ENCODE assay signal across 8 cellular contexts in the genomic region with DNA sequence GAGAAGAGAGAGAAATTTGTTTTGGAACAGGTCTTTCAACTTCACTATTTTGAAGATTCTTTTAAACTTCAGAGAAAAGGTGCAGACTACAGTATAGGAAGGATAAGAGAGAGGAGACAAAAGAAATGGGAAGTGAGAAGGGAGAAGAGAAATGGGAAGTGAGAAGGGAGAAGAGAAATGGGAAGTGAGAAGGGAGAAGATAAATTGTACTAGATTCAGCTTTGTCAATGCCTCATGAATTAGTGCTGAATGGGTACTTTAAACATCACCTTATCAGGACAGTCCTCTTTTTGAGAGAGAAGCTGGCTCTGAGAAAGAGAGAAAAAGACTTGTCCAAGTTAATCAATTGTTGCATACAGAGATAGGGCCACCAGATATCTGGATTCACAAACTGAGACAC. TPM values are rescaled to one million over a fixed set of nuclear protein-coding genes. Genes with fewer than 3 reads are reported as not detected.
DNase-seq lines count a peak whose midpoint lies in the region; ATAC-seq and TF ChIP-seq lines count a peak whose summit lies in the region.

No MANE protein-coding gene starts in this region.

- H3K4ac ChIP-seq in IMR-90 (ENCODE audit: low read depth, low read length) = peak overlapping the region; percentile 69

- peak overlapping the region in 1 of 2 experiments; percentile 37; a peak in 1 of 4 replicates for H4K8ac ChIP-seq in IMR-90 (ENCODE audit: low read depth in 2 of 2, low read length in 2 of 2)

- H3K4me3 Mint-ChIP-seq in endodermal cell (peak overlapping the region; percentile 93), progenitor cell of endocrine pancreas (ENCODE audit: low read depth) (peak overlapping the region; percentile 72)

- peak overlapping the region; percentile 62; the same call in 1 of the 2 replicates for H3K9ac ChIP-seq in IMR-90 (ENCODE audit: low read depth, low read length)
- peak overlapping the region; percentile 92 for H3K9ac ChIP-seq in endodermal cell (ENCODE audit: extremely low read depth, low read length, poor library complexity, severe bottlenecking)

- H3K27ac ChIP-seq in IMR-90 (ENCODE audit: insufficient read depth, low read length) (peak overlapping the region; percentile 41), endodermal cell (ENCODE audit: low read depth, low read length) (no peak overlapping the region)

- peak overlapping the region; percentile 81 for H3K14ac ChIP-seq in IMR-90 (replicated peaks; ENCODE audit: low read depth, low read length)

- peaks cover 11% of the 10 kb centered on the region for H3K9me1 ChIP-seq in IMR-90 (ENCODE audit: insufficient read depth, low read length)

- peak overlapping the region; percentile 87 for H3K27ac Mint-ChIP-seq in endodermal cell
- H3K27ac Mint-ChIP-seq in progenitor cell of endocrine pancreas = peak overlapping the region; percentile 82

- H3K4me2 ChIP-seq in IMR-90 (ENCODE audit: low read depth, low read length) = peak overlapping the region; percentile 98

- no peak for DNase-seq in IMR-90
- no peak for DNase-seq in endodermal cell
- no peak for DNase-seq in progenitor cell of endocrine pancreas (ENCODE audit: low spot score, unreplicated experiment)
- DNase-seq in GM13977 (ENCODE audit: low spot score) = no peak
- DNase-seq in dermis blood vessel endothelial cell = no peak

- H3K36me3 Mint-ChIP-seq in endodermal cell (ENCODE audit: low read depth) (peaks cover 24% of the 10 kb centered on the region), progenitor cell of endocrine pancreas (ENCODE audit: insufficient read depth) (no peaks in the 10 kb centered on the region)

- H2BK5ac ChIP-seq in IMR-90 (ENCODE audit: low read depth, low read length, poor library complexity, severe bottlenecking) = peak overlapping the region; percentile 83

- H3K4me1 Mint-ChIP-seq in endodermal cell = peaks cover 53% of the 10 kb centered on the region
- H3K4me1 Mint-ChIP-seq in progenitor cell of endocrine pancreas (ENCODE audit: low read depth) = peaks cover 18% of the 10 kb centered on the region

- peaks cover 8 to 51% of the 10 kb centered on the region in 2 experiments; a peak in 3 of 4 replicates for H3K79me1 ChIP-seq in IMR-90 (ENCODE audit: low read depth in 1 of 2, low read length in 2 of 2)

- H3K4me3 ChIP-seq in IMR-90 (ENCODE audit: insufficient read depth, low read depth, low read length) = peak overlapping the region; percentile 86
- H3K4me3 ChIP-seq in endodermal cell (ENCODE audit: low read length) = peak overlapping the region; percentile 89

- BruUV-seq in IMR-90 (replicated peaks; lab: Mats Ljungman, UMichigan) = TSS peak; percentile 49

- peak overlapping the region; percentile 53; the same call in 1 of the 2 replicates for H4K5ac ChIP-seq in IMR-90 (ENCODE audit: low read depth, low read length)

- CTCF ChIA-PET in IMR-90 (lab: Yijun Ruan, JAX) = interaction anchor here (1.1 to 1.6 kb wide), 2 partner anchors 9 to 158 kb away, joined by 4 to 6 read pairs; no protein-coding TSS in a partner anchor

- no peak for TF ChIP-seq CTCF in IMR-90 (conservative IDR thresholded peaks at IDR 0.05; ENCODE audit: low read depth, low read length)
- no peak for TF ChIP-seq CTCF in endodermal cell (conservative IDR thresholded peaks at IDR 0.05)
- no peak for TF ChIP-seq CTCF in progenitor cell of endocrine pancreas (IDR thresholded peaks at IDR 0.05; ENCODE audit: unreplicated experiment)
- TF ChIP-seq CTCF in GM13977 (IDR thresholded peaks at IDR 0.05; ENCODE audit: extremely low read depth, insufficient read depth, missing control alignments) = no peak

- peak overlapping the region; percentile 65 for H2BK120ac ChIP-seq in IMR-90 (ENCODE audit: low read depth, low read length)

- peaks cover 15% of the 10 kb centered on the region for H3K4me1 ChIP-seq in IMR-90 (ENCODE audit: control insufficient read depth, insufficient read depth, low read length)
- no peaks in the 10 kb centered on the region for H3K4me1 ChIP-seq in endodermal cell (ENCODE audit: control insufficient read depth, insufficient read depth, low read length)

- peak overlapping the region; percentile 21 for H2AK9ac ChIP-seq in IMR-90 (replicated peaks; ENCODE audit: low read depth, low read length, poor library complexity)

- ATAC-seq in GM21515 (IDR thresholded peaks at IDR 0.05; ENCODE audit: unreplicated experiment) = peak; percentile 33
- no peak for ATAC-seq in IMR-90 (ENCODE audit: low read depth)
- no peak for ATAC-seq in GM21717 (IDR thresholded peaks at IDR 0.05; ENCODE audit: unreplicated experiment)
- no peak for ATAC-seq in GM21423 (IDR thresholded peaks at IDR 0.05; ENCODE audit: unreplicated experiment)

- in situ Hi-C loops in IMR-90 (cut with MboI; ENCODE audit: low sequenced_read_pairs) (no loop called here), GM13977 (cut with MboI; ENCODE audit: low pct_unique_long_range_greater_than_20kb, low sequenced_read_pairs, unreplicated experiment) (no loop called here)

- no peak for TF ChIP-seq POLR2A in IMR-90 (IDR thresholded peaks at IDR 0.05; ENCODE audit: low read depth, low read length)

- peak overlapping the region; percentile 80; the same call in 1 of the 2 replicates for H3K18ac ChIP-seq in IMR-90 (ENCODE audit: low read depth, low read length)

- H3K56ac ChIP-seq in IMR-90 (ENCODE audit: extremely low read depth, insufficient read depth, low read length) = peak overlapping the region; percentile 29; the same call in 1 of the 2 replicates

- no peaks in the 10 kb centered on the region for H3K36me3 ChIP-seq in IMR-90 (ENCODE audit: control insufficient read depth, insufficient read depth, low read length)
- H3K36me3 ChIP-seq in endodermal cell (ENCODE audit: control insufficient read depth, insufficient read depth, low read length) = peaks cover 43% of the 10 kb centered on the region

- no peaks in the 10 kb centered on the region for H3K27me3 ChIP-seq in IMR-90 (ENCODE audit: control insufficient read depth, insufficient read depth, low read length)
- no peaks in the 10 kb centered on the region for H3K27me3 ChIP-seq in endodermal cell (ENCODE audit: control insufficient read depth, insufficient read depth, low read length, poor library complexity, severe bottlenecking)

- peak overlapping the region; percentile 2; the same call in 1 of the 2 replicates for H4K91ac ChIP-seq in IMR-90 (ENCODE audit: insufficient read depth, low read depth, low read length)

- H2BK20ac ChIP-seq in IMR-90 (ENCODE audit: low read depth, low read length) = 0 out of 2 replicates have a peak overlapping the region, but pooled peaks have one; percentile 3

- H3K9me3 Mint-ChIP-seq in endodermal cell (no peaks in the 10 kb centered on the region), progenitor cell of endocrine pancreas (ENCODE audit: low read depth) (no peaks in the 10 kb centered on the region)

- no peak overlapping the region for H2AFZ ChIP-seq in IMR-90 (replicated peaks; ENCODE audit: low read length, poor library complexity)

- H3K9me3 ChIP-seq in IMR-90 (ENCODE audit: control insufficient read depth, insufficient read depth, low read length) (no peaks in the 10 kb centered on the region), endodermal cell (ENCODE audit: control insufficient read depth, low read length) (no peaks in the 10 kb centered on the region)

- no peak overlapping the region for H2AK5ac ChIP-seq in IMR-90 (ENCODE audit: low read depth, low read length)

- intact Hi-C loops in IMR-90 (cut with micrococcal nuclease) = loop anchor here (1.0 to 5.0 kb wide), 6 partner anchors 43 to 303 kb away; no protein-coding TSS in a partner anchor

- peaks cover 13% of the 10 kb centered on the region for H3K27me3 Mint-ChIP-seq in endodermal cell (ENCODE audit: insufficient read depth)
- peaks cover 40% of the 10 kb centered on the region for H3K27me3 Mint-ChIP-seq in progenitor cell of endocrine pancreas

- H3K23ac ChIP-seq in IMR-90 (ENCODE audit: low read depth, low read length) = peak overlapping the region; percentile 90

- H2BK15ac ChIP-seq in IMR-90 (ENCODE audit: low read depth, low read length) = no peak overlapping the region; the same call in 2 of the 3 replicates

- no peak for TF ChIP-seq RAD21 in IMR-90 (IDR thresholded peaks at IDR 0.05; ENCODE audit: low read length)

- peaks cover 16% of the 10 kb centered on the region; the same call in 1 of the 2 replicates for H4K20me1 ChIP-seq in IMR-90 (ENCODE audit: insufficient read depth, low read length)

- dilution Hi-C loops in IMR-90 (cut with HindIII; ENCODE audit: low sequenced_read_pairs, unreplicated experiment) = no loop called here

- POLR2A ChIA-PET in IMR-90 (lab: Charles Lee; ENCODE audit: unreplicated experiment) = no interaction called here

TF ChIP-seq in IMR-90, 13 proteins besides CTCF, POLR2A, EP300 and RAD21 (continues in another document):
- TF ChIP-seq MXI1 (IDR thresholded peaks at IDR 0.05; ENCODE audit: borderline replicate concordance, low read depth, low read length) = no peak
- no peak for TF ChIP-seq BHLHE40 (IDR thresholded peaks at IDR 0.05; ENCODE audit: low read depth, low read length)
- no peak for TF ChIP-seq MAZ (IDR thresholded peaks at IDR 0.05; ENCODE audit: borderline replicate concordance, low read depth, low read length)
- TF ChIP-seq CHD1 (IDR thresholded peaks at IDR 0.05; ENCODE audit: low read depth, low read length) = no peak
- TF ChIP-seq RCOR1 (IDR thresholded peaks at IDR 0.05; ENCODE audit: insufficient replicate concordance, low read length) = no peak
- no peak for TF ChIP-seq RFX5 (IDR thresholded peaks at IDR 0.05; ENCODE audit: low read depth, low read length)
- TF ChIP-seq, protein P1, sequence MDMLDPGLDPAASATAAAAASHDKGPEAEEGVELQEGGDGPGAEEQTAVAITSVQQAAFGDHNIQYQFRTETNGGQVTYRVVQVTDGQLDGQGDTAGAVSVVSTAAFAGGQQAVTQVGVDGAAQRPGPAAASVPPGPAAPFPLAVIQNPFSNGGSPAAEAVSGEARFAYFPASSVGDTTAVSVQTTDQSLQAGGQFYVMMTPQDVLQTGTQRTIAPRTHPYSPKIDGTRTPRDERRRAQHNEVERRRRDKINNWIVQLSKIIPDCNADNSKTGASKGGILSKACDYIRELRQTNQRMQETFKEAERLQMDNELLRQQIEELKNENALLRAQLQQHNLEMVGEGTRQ (IDR thresholded peaks at IDR 0.05; ENCODE audit: low read depth, low read length) = no peak
- TF ChIP-seq SMC3 (IDR thresholded peaks at IDR 0.05; ENCODE audit: low read depth, low read length) = no peak
- no peak for TF ChIP-seq CEBPB (IDR thresholded peaks at IDR 0.05; ENCODE audit: low read depth, low read length)
- no peak for TF ChIP-seq MAFK (IDR thresholded peaks at IDR 0.05; ENCODE audit: low read depth, low read length)
- TF ChIP-seq FOS (IDR thresholded peaks at IDR 0.05; ENCODE audit: low read depth, low read length) = no peak

RNA-seq across cellular contexts. Expression of a gene that starts 1.0 kb away (rescaled TPM):
- total RNA-seq in IMR-90 (2012; rRNA removed) (54.7 and 74.4 TPM in 2 replicates), endodermal cell (100 to 1,000 TPM; 285 to 322 TPM), progenitor cell of endocrine pancreas (5.2 and 5.3 TPM in 2 replicates), dermis blood vessel endothelial cell (13.1 and 18.5 TPM in 2 replicates)
- polyA plus RNA-seq in IMR-90 (2012; rRNA removed) = 54.9 and 64.3 TPM in 2 replicates
- polyA plus RNA-seq in IMR-90 (2012; cell fraction: cytosol; rRNA removed) = 23.4 and 32.0 TPM in 2 replicates
- polyA plus RNA-seq in IMR-90 (2012; cell fraction: nucleus; rRNA removed; ENCODE audit: low replicate concordance) = 20.0 and 59.7 TPM in 2 replicates
- polyA plus RNA-seq in endodermal cell (2013, experiment 1 of 2) = 70.3 TPM
- polyA plus RNA-seq in endodermal cell (2013, experiment 2 of 2) = 93.2 TPM
